In the genomic region with DNA sequence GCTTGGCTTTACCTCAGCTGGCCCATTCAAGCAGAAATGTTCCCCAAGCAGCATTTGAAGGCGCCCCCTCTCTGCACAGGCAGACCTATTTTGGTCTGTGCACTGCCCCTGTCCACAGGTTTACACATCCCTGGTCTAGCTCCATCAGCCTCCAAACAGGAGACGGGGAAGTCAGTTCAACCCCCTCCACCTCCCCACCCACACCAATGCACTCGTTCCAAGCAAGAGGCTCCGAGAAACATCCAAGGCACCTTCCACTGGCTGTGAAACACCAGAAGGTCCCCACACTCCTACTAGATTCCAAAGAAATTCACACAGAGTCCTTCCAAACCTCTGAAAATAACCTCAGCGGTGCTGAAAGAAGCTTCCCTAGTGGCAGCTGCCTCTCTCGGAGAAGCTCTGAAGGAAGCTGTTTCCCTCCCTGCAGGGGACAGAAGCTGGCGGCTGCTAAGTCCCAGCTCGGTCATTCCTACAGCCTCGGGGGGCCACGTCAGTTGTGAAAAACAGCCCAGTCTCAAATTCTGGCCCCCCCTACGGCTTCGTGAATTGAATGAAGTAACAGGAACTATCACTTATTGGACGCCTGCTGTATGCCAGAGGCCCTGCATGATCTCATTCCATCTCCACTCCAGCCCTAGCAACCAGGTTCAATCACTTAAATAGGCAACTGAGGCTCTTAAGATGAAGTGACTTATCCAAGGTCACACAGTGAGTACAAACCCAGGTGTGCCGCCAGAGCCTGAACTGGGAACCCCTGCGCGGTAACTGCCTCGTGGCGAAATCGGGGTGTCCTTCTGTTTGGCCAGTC, we compare ENCODE assay signal across 8 cellular contexts. TPM values are rescaled to one million over a fixed set of nuclear protein-coding genes. Genes with fewer than 3 reads are reported as not detected.
DNase-seq lines count a peak whose midpoint lies in the region; ATAC-seq and TF ChIP-seq lines count a peak whose summit lies in the region.

No MANE protein-coding gene starts in this region.

- TF ChIP-seq CTCF in hepatocyte (IDR thresholded peaks at IDR 0.05; ENCODE audit: poor library complexity) = no peak

- no peaks in the 10 kb centered on the region for H3K36me3 Mint-ChIP-seq in activated T-cell treated with anti-CD3 and anti-CD28 coated beads, Interleukin-2, amount 50 U/mL, for 72 hours (ENCODE audit: insufficient read depth in 2 of 2)

- H3K27me3 ChIP-seq in hepatocyte (no peaks in the 10 kb centered on the region), skeletal muscle satellite cell (ENCODE audit: control insufficient read depth, insufficient read depth, low read length) (no peaks in the 10 kb centered on the region)

- H3K4me3 ChIP-seq in hepatocyte (peak overlapping the region; percentile 53), skeletal muscle satellite cell (ENCODE audit: low read length) (peak overlapping the region; percentile 96)

- H3K4me1 ChIP-seq in hepatocyte (ENCODE audit: insufficient read depth) (peaks cover 28% of the 10 kb centered on the region), skeletal muscle satellite cell (ENCODE audit: control insufficient read depth, insufficient read depth, low read length) (peaks cover 13% of the 10 kb centered on the region)

- peaks cover 53% of the 10 kb centered on the region for H3K79me2 ChIP-seq in hepatocyte

- H3K27ac ChIP-seq in hepatocyte = peak overlapping the region; percentile 99

- DNase-seq in EL = peak; percentile 40
- no peak for DNase-seq in activated T-cell treated with anti-CD3 and anti-CD28 coated beads, Interleukin-2, amount 50 U/mL, for 72 hours
- DNase-seq in hepatocyte (ENCODE audit: low spot score) = no peak
- DNase-seq in NCI-H774 (lab: John Stamatoyannopoulos, UW) = no peak
- DNase-seq in GDM1 (lab: John Stamatoyannopoulos, UW) = no peak

- H3K36me3 ChIP-seq in hepatocyte (replicated peaks; ENCODE audit: insufficient read depth, low read depth) (no peaks in the 10 kb centered on the region), skeletal muscle satellite cell (ENCODE audit: insufficient read depth, low read length) (peaks cover 5% of the 10 kb centered on the region)

- peak overlapping the region; percentile 67 for H3K27ac Mint-ChIP-seq in activated T-cell treated with anti-CD3 and anti-CD28 coated beads, Interleukin-2, amount 50 U/mL, for 72 hours

- H2AFZ ChIP-seq in hepatocyte = peak overlapping the region; percentile 72

- no peaks in the 10 kb centered on the region for H3K27me3 Mint-ChIP-seq in activated T-cell treated with anti-CD3 and anti-CD28 coated beads, Interleukin-2, amount 50 U/mL, for 72 hours (ENCODE audit: low read depth)

- peak overlapping the region; percentile 99 for H3K9ac ChIP-seq in skeletal muscle satellite cell (ENCODE audit: low read depth, low read length)

- no peaks in the 10 kb centered on the region for H3K9me2 ChIP-seq in hepatocyte (replicated peaks; ENCODE audit: insufficient read depth)

- peak overlapping the region; percentile 97 for H3K4me2 ChIP-seq in hepatocyte
- peak overlapping the region; percentile 82 for H3K4me2 ChIP-seq in skeletal muscle satellite cell (ENCODE audit: low read length)

- WGBS in hepatocyte (ENCODE audit: low lambda C conversion rate, missing lambda C conversion rate) = 13% methylated on average over 19 of the region's 19 CpGs

- H3K4me3 Mint-ChIP-seq in activated T-cell treated with anti-CD3 and anti-CD28 coated beads, Interleukin-2, amount 50 U/mL, for 72 hours = peak overlapping the region; percentile 97 to 99

- peaks cover 49% of the 10 kb centered on the region for H3K4me1 Mint-ChIP-seq in activated T-cell treated with anti-CD3 and anti-CD28 coated beads, Interleukin-2, amount 50 U/mL, for 72 hours (ENCODE audit: low read depth)

- ATAC-seq in HG03064 (IDR thresholded peaks at IDR 0.05; ENCODE audit: low read depth, unreplicated experiment) (peak; percentile 20), HG03045 (IDR thresholded peaks at IDR 0.05; ENCODE audit: unreplicated experiment) (no peak)
- ATAC-seq in activated T-cell treated with anti-CD3 and anti-CD28 coated beads, Interleukin-2, amount 50 U/mL, for 72 hours (replicated peaks in 1 of 2) = no peak

- no peaks in the 10 kb centered on the region for H4K20me1 ChIP-seq in hepatocyte (ENCODE audit: insufficient read depth, poor library complexity, severe bottlenecking)

- no peaks in the 10 kb centered on the region for H3K9me3 Mint-ChIP-seq in activated T-cell treated with anti-CD3 and anti-CD28 coated beads, Interleukin-2, amount 50 U/mL, for 72 hours

- H3K9me3 ChIP-seq in hepatocyte (ENCODE audit: low read depth) (no peaks in the 10 kb centered on the region), skeletal muscle satellite cell (replicated peaks; ENCODE audit: low read length) (no peaks in the 10 kb centered on the region)

RNA-seq across cellular contexts. Expression of a gene that starts 0.8 kb away (rescaled TPM):
- 10 to 100 TPM; 10.6 to 10.8 TPM for total RNA-seq in activated T-cell treated with anti-CD3 and anti-CD28 coated beads, Interleukin-2, amount 50 U/mL, for 72 hours
- total RNA-seq in hepatocyte = 4.9 and 5.9 TPM in 2 replicates
- 9.6 and 10.1 TPM in 2 replicates for polyA plus RNA-seq in hepatocyte
- 2.8 and 3.3 TPM in 2 replicates for total RNA-seq in skeletal muscle satellite cell (2012; rRNA removed)

RNA-seq across cellular contexts. Expression of a gene that starts 21.7 kb away (rescaled TPM):
- total RNA-seq in activated T-cell treated with anti-CD3 and anti-CD28 coated beads, Interleukin-2, amount 50 U/mL, for 72 hours = 100 to 1,000 TPM in 1 of 2 donors, 10 to 100 TPM in 1; 99.2 to 113 TPM
- total RNA-seq in hepatocyte = 67.1 and 93.7 TPM in 2 replicates
- polyA plus RNA-seq in hepatocyte = 64.8 and 65.8 TPM in 2 replicates
- 81.4 and 126 TPM in 2 replicates for total RNA-seq in skeletal muscle satellite cell (2012; rRNA removed)
